8 cellular contexts compared by ENCODE assay signal in genomic region chr19:17855333-17856152, GRCh38. TPM values are rescaled to one million over a fixed set of nuclear protein-coding genes. Genes with fewer than 3 reads are reported as not detected.
A peak's percentile ranks its signal among the peaks of the same experiment; 100 is the strongest.
DNase-seq lines count a peak whose midpoint lies in the region; ATAC-seq and TF ChIP-seq lines count a peak whose summit lies in the region.

No MANE protein-coding gene starts in this region.

- intact Hi-C loops in heart right ventricle (cut with DNase I), result loop anchor here in 8 of 10 donors (5.0 to 10.0 kb wide), 9 partner anchors 71 to 511 kb away; partner anchors contain the start of genes CCDC124 (in 1 of the 8) and PGLS (in 1 of the 8)

- H3K4me1 ChIP-seq in heart right ventricle, result peaks cover under 1 to 25% (median 4%) of the 10 kb centered on the region in 9 donors

- WGBS in heart right ventricle, 2 donors, result 13 to 14% methylated on average over 28 of the region's 28 CpGs

- peaks cover 0 to 5% (median 0%) of the 10 kb centered on the region in 7 donors for H3K27me3 ChIP-seq in heart right ventricle

- ATAC-seq in heart right ventricle (peak; percentile 26 to 55 (median 39)), GM19455 (IDR thresholded peaks at IDR 0.05; ENCODE audit: unreplicated experiment) (no peak)

- no peaks in the 10 kb centered on the region for H3K9me3 ChIP-seq in heart right ventricle

- TF ChIP-seq CTCF in GM12801 (IDR thresholded peaks at IDR 0.05; ENCODE audit: extremely low read depth, insufficient read length) (peak; percentile 72), heart right ventricle (IDR thresholded peaks at IDR 0.05) (peak; percentile 95 to 99 (median 98)), retinal pigment epithelial cell (conservative IDR thresholded peaks at IDR 0.05; ENCODE audit: low read depth, low read length) (peak; percentile 92)

- H3K4me3 ChIP-seq in heart right ventricle (no peak overlapping the region), retinal pigment epithelial cell (ENCODE audit: low read length) (no peak overlapping the region)

- H3K36me3 ChIP-seq in heart right ventricle, result no peaks in the 10 kb centered on the region

- DNase-seq in NCI-H1092 treated with DMSO at 0.1 percent for 48 hours (lab: John Stamatoyannopoulos, UW) (peak; percentile 54), T-helper 1 cell (peak; percentile 72 to 89 (median 82)), heart right ventricle (peak; percentile 85 to 90), retinal pigment epithelial cell (ENCODE audit: low read depth) (no peak), cortex of kidney (lab: John Stamatoyannopoulos, UW) (no peak)
- peak; percentile 82 for DNase-seq in activated naive CD8-positive, alpha-beta T cell treated with anti-CD3 and anti-CD28 coated beads, Interleukin-2, amount 50 U/mL, for 16 hours (ENCODE audit: low read depth, low spot score)

- H3K27ac ChIP-seq in heart right ventricle, result no peak overlapping the region

RNA-seq across cellular contexts. Expression of gene RPL18A, which starts 4.2 kb away (rescaled TPM):
- 1,000 to 10,000 TPM in 1 of 10 donors, 100 to 1,000 TPM in 9; 623 to 1,142 (median 682) TPM for total RNA-seq in heart right ventricle
- polyA plus RNA-seq in heart right ventricle, result 1,000 to 10,000 TPM in 1 of 2 donors, 100 to 1,000 TPM in 1; 685 to 2,570 TPM

RNA-seq across cellular contexts. Expression of gene JAK3, which starts 7.8 kb away (rescaled TPM):
- 10 to 100 TPM in 1 of 10 donors, 1 to 10 TPM in 7, under 1 TPM in 2; 0.59 to 16.9 (median 1.6) TPM for total RNA-seq in heart right ventricle
- polyA plus RNA-seq in heart right ventricle, result 1 to 10 TPM in 1 of 2 donors, under 1 TPM in 1; 0.88 to 3.7 TPM

RNA-seq across cellular contexts. Expression of gene SLC5A5, which starts 16.2 kb away (rescaled TPM):
- under 1 TPM in 1 of 10 donors, not detected in 9; 0.16 TPM for total RNA-seq in heart right ventricle
- polyA plus RNA-seq in heart right ventricle, result not detected

RNA-seq across cellular contexts. Expression of gene INSL3, which starts 34.2 kb away (rescaled TPM):
- not detected for total RNA-seq in heart right ventricle
- polyA plus RNA-seq in heart right ventricle, result under 1 TPM in 1 of 2 donors, not detected in 1; 0.04 TPM

Comparison
In these comparisons a context has a peak if more than half of its experiments do, and no peak if none do; other contexts are left out.
1. DNase-seq: peak in NCI-H1092 treated with DMSO at 0.1 percent for 48 hours (single experiment), T-helper 1 cell (5 of 5), activated naive CD8-positive, alpha-beta T cell treated with anti-CD3 and anti-CD28 coated beads, Interleukin-2, amount 50 U/mL, for 16 hours (single experiment) and heart right ventricle (2 of 2); none in retinal pigment epithelial cell (single experiment) and cortex of kidney (single experiment).
2. Peak in every context shown above with its lines, with median percentiles within 50 percentile points of each other: CTCF ChIP-seq.